8 cellular contexts compared by ENCODE assay signal in the genomic region with DNA sequence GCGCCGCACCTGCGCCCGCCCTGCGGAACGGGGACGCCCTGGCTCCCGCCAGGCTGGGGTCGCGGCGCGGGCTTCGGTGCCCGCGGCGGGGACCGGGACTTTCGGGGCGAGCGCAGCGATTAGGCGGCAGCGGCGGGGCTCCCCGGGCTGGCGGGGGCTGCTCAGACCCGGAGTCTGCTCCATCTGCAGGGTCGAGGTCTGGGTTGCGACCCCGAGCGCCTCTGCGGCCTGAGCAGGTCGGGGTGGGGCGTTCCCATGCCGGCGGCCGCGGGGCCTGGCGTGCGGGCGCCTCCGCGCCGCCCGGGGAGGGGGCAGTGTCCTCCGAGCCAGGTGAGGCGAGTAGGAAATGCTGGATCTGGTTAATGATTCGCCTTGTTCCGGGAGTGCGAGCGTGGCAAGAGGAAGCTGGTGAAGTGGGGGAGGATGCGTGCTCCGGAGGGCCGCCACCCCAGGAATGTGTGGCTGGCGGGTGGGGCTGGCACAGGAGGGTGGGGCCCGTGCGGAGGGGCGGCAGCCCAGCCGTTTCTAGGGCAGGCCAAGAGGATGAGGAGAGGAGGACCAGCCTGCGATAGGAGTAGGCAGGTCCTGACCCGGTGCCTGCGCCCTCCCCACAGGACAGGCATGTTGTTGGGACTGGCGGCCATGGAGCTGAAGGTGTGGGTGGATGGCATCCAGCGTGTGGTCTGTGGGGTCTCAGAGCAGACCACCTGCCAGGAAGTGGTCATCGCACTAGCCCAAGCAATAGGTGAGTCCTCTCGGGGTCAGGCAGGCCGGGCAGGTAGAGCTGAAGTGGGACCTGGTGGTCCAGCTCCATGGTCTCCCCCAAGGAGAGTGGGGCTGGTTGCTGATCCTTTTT. TPM values are rescaled to one million over a fixed set of nuclear protein-coding genes. Genes with fewer than 3 reads are reported as not detected.
DNase-seq lines count a peak whose midpoint lies in the region; TF ChIP-seq lines count a peak whose summit lies in the region.

No MANE protein-coding gene starts in this region.

- peaks cover under 1% of the 10 kb centered on the region; the same call in 1 of the 2 replicates for H3K36me3 ChIP-seq in GM23248 (ENCODE audit: low read depth)
- H3K36me3 ChIP-seq in KMS-11 (ENCODE audit: insufficient read depth) = no peaks in the 10 kb centered on the region
- H3K36me3 ChIP-seq in iPS-18a (ENCODE audit: control insufficient read depth, low read depth, low read length) = no peaks in the 10 kb centered on the region
- peaks cover 0 to 22% (median 3%) of the 10 kb centered on the region in 6 donors for H3K36me3 ChIP-seq in spleen

- H3K4me3 Mint-ChIP-seq in activated naive CD4-positive, alpha-beta T cell treated with anti-CD3 and anti-CD28 coated beads, Interleukin-2, amount 50 U/mL, for 24 hours = peak overlapping the region; percentile 91

- H3K4me1 Mint-ChIP-seq in activated naive CD4-positive, alpha-beta T cell treated with anti-CD3 and anti-CD28 coated beads, Interleukin-2, amount 50 U/mL, for 24 hours = peaks cover 17% of the 10 kb centered on the region

- H2AFZ ChIP-seq in GM23248 = peak overlapping the region; percentile 81
- peak overlapping the region; percentile 81 for H2AFZ ChIP-seq in KMS-11 (ENCODE audit: low read depth)

- H3K9me3 ChIP-seq in GM23248 (ENCODE audit: low read depth) (no peaks in the 10 kb centered on the region), iPS-18a (ENCODE audit: control insufficient read depth, low read depth, low read length) (no peaks in the 10 kb centered on the region), spleen (no peaks in the 10 kb centered on the region)

- H3K4me1 ChIP-seq in GM23248 (ENCODE audit: insufficient read depth) (peaks cover 1% of the 10 kb centered on the region; the same call in 1 of the 2 replicates), KMS-11 (ENCODE audit: low read depth, poor library complexity, severe bottlenecking) (peaks cover 13% of the 10 kb centered on the region), iPS-18a (ENCODE audit: control insufficient read depth, low read depth, low read length) (peaks cover 5% of the 10 kb centered on the region), spleen (peaks cover 13 to 48% (median 31%) of the 10 kb centered on the region in 6 donors)

- peak overlapping the region; percentile 59 for H3K27ac Mint-ChIP-seq in activated naive CD4-positive, alpha-beta T cell treated with anti-CD3 and anti-CD28 coated beads, Interleukin-2, amount 50 U/mL, for 24 hours

- intact Hi-C loops in spleen (cut with DNase I; ENCODE audit: low total_unique reads) = no loop called here

- H3K9me3 Mint-ChIP-seq in activated naive CD4-positive, alpha-beta T cell treated with anti-CD3 and anti-CD28 coated beads, Interleukin-2, amount 50 U/mL, for 24 hours = no peaks in the 10 kb centered on the region

- peaks cover 9% of the 10 kb centered on the region; the same call in 1 of the 2 replicates for H3K27me3 ChIP-seq in GM23248 (replicated peaks; ENCODE audit: insufficient read depth)
- no peaks in the 10 kb centered on the region; the same call in 1 of the 2 replicates for H3K27me3 ChIP-seq in KMS-11 (ENCODE audit: insufficient read depth, low read depth)
- H3K27me3 ChIP-seq in iPS-18a (ENCODE audit: control insufficient read depth, insufficient read depth, low read length) = peaks cover 36% of the 10 kb centered on the region
- H3K27me3 ChIP-seq in spleen (replicated peaks in 1 of 7) = peaks cover 0 to 33% (median 13%) of the 10 kb centered on the region in 7 donors

- H3K9ac ChIP-seq in GM23248 (peak overlapping the region; percentile 52), KMS-11 (peak overlapping the region; percentile 30; the same call in 1 of the 2 replicates), iPS-18a (ENCODE audit: low read length) (peak overlapping the region; percentile 52)

- no peaks in the 10 kb centered on the region for H3F3A ChIP-seq in GM23248 (ENCODE audit: insufficient read depth)

- no peak overlapping the region for H3K27ac ChIP-seq in GM23248
- no peak overlapping the region for H3K27ac ChIP-seq in KMS-11
- H3K27ac ChIP-seq in iPS-18a (ENCODE audit: low read length) = no peak overlapping the region
- H3K27ac ChIP-seq in spleen = peak overlapping the region in 6 of 8 donors; percentile 54 to 94 (median 86)

- no peak for TF ChIP-seq POLR2A in spleen (IDR thresholded peaks at IDR 0.05)

- peak overlapping the region; percentile 77 for H3K4me2 ChIP-seq in GM23248 (ENCODE audit: unreplicated experiment)
- peak overlapping the region; percentile 63 for H3K4me2 ChIP-seq in KMS-11

- 15 to 18% methylated on average over 35 to 44 of the region's 67 CpGs for WGBS in GM23248 (ENCODE audit: low coverage in 1 of 2, low lambda C conversion rate in 2 of 2, missing lambda C conversion rate in 2 of 2), 2 experiments
- WGBS in spleen, 5 donors = 5 to 10% (median 8%) methylated on average over 32 to 67 of the region's 67 CpGs

- H3K4me3 ChIP-seq in GM23248 = peak overlapping the region; percentile 79
- no peak overlapping the region for H3K4me3 ChIP-seq in KMS-11 (IDR thresholded peaks at IDR 0.05; ENCODE audit: insufficient read depth, low read depth, low read length)
- peak overlapping the region; percentile 57 for H3K4me3 ChIP-seq in iPS-18a (ENCODE audit: low read length)
- H3K4me3 ChIP-seq in spleen = peak overlapping the region; percentile 89 to 99 (median 96)

- DNase-seq in NCI-H146 (lab: John Stamatoyannopoulos, UW) (peak; percentile 47), NCI-H146 treated with DMSO at 0.1 percent for 48 hours (lab: John Stamatoyannopoulos, UW; ENCODE audit: unreplicated experiment) (no peak), GM23248 (peak; percentile 53), spleen (no peak), T1000 (lab: John Stamatoyannopoulos, UW) (no peak)

- H4K20me1 ChIP-seq in GM23248 (ENCODE audit: insufficient read depth) (no peaks in the 10 kb centered on the region), KMS-11 (ENCODE audit: insufficient read depth) (no peaks in the 10 kb centered on the region)

- no peaks in the 10 kb centered on the region for H3K36me3 Mint-ChIP-seq in activated naive CD4-positive, alpha-beta T cell treated with anti-CD3 and anti-CD28 coated beads, Interleukin-2, amount 50 U/mL, for 24 hours

- in situ Hi-C loops in GM23248 (cut with MboI) = no loop called here

- H3K9me2 ChIP-seq in GM23248 (ENCODE audit: insufficient read depth) = no peaks in the 10 kb centered on the region

- no peak for TF ChIP-seq CTCF in KMS-11 (conservative IDR thresholded peaks at IDR 0.05; ENCODE audit: low read depth, low read length)
- no peak for TF ChIP-seq CTCF in spleen (IDR thresholded peaks at IDR 0.05 in 8 of 11, conservative IDR thresholded peaks at IDR 0.05 in 3 of 11)

- H3K79me2 ChIP-seq in GM23248 (ENCODE audit: insufficient read depth) = peaks cover 7% of the 10 kb centered on the region
- H3K79me2 ChIP-seq in KMS-11 (ENCODE audit: insufficient read depth, low read depth) = no peaks in the 10 kb centered on the region

- no peaks in the 10 kb centered on the region for H3K27me3 Mint-ChIP-seq in activated naive CD4-positive, alpha-beta T cell treated with anti-CD3 and anti-CD28 coated beads, Interleukin-2, amount 50 U/mL, for 24 hours

RNA-seq across cellular contexts. Expression of gene RASSF7, which starts 0.6 kb away (rescaled TPM):
- total RNA-seq in GM23248 (2014; rRNA removed; shearing (Covaris generic)) = 18.8 and 19.3 TPM in 2 replicates
- 10.6 and 11.9 TPM in 2 replicates for polyA plus RNA-seq in GM23248 (2016; fragmentation: Nextera tagmentation; extraction: Ambion mirVana)
- total RNA-seq in spleen = 10 to 100 TPM in 6 of 7 donors, 1 to 10 TPM in 1; 8.3 to 39.6 (median 20.4) TPM
- 10 to 100 TPM; 29.7 to 34.5 (median 30.7) TPM for polyA plus RNA-seq in spleen

RNA-seq across cellular contexts. Expression of gene LMNTD2, which starts 0.8 kb away (rescaled TPM):
- total RNA-seq in GM23248 (2014; rRNA removed; shearing (Covaris generic)) = 0.22 and 2.3 TPM in 2 replicates
- polyA plus RNA-seq in GM23248 (2016; fragmentation: Nextera tagmentation; extraction: Ambion mirVana) (0.35 and 0.36 TPM in 2 replicates), spleen (1 to 10 TPM; 5.0 to 8.3 (median 5.1) TPM)
- total RNA-seq in spleen = 10 to 100 TPM in 1 of 7 donors, 1 to 10 TPM in 6; 3.9 to 10.1 (median 6.3) TPM

RNA-seq across cellular contexts. Expression of gene PHRF1, which starts 14.9 kb away (rescaled TPM):
- total RNA-seq in GM23248 (2014; rRNA removed; shearing (Covaris generic)) = 27.7 and 30.5 TPM in 2 replicates
- 10.9 and 11.0 TPM in 2 replicates for polyA plus RNA-seq in GM23248 (2016; fragmentation: Nextera tagmentation; extraction: Ambion mirVana)
- total RNA-seq in spleen = 10 to 100 TPM; 24.2 to 41.5 (median 33.2) TPM
- 10 to 100 TPM in 1 of 3 donors, 1 to 10 TPM in 2; 7.3 to 27.6 (median 8.4) TPM for polyA plus RNA-seq in spleen

RNA-seq across cellular contexts. Expression of gene LRRC56, which starts 24.0 kb away (rescaled TPM):
- 1.3 TPM in 1 of 2 replicates, not detected in the other for total RNA-seq in GM23248 (2014; rRNA removed; shearing (Covaris generic))
- 0.72 and 0.86 TPM in 2 replicates for polyA plus RNA-seq in GM23248 (2016; fragmentation: Nextera tagmentation; extraction: Ambion mirVana)
- total RNA-seq in spleen = 1 to 10 TPM; 1.0 to 3.3 (median 2.2) TPM
- polyA plus RNA-seq in spleen = 1 to 10 TPM; 2.2 to 4.6 (median 4.1) TPM

RNA-seq across cellular contexts. Expression of gene HRAS, which starts 26.0 kb away (rescaled TPM):
- 62.1 and 83.7 TPM in 2 replicates for total RNA-seq in GM23248 (2014; rRNA removed; shearing (Covaris generic))
- 76.9 and 85.3 TPM in 2 replicates for polyA plus RNA-seq in GM23248 (2016; fragmentation: Nextera tagmentation; extraction: Ambion mirVana)
- 10 to 100 TPM; 16.6 to 33.6 (median 30.3) TPM for total RNA-seq in spleen
- 10 to 100 TPM; 70.0 to 90.9 (median 90.7) TPM for polyA plus RNA-seq in spleen

Comparison
In these comparisons a context has a peak if more than half of its experiments do, and no peak if none do; other contexts are left out.
1. DNase-seq: peak in NCI-H146 (single experiment) and GM23248 (single experiment); none in NCI-H146 treated with DMSO at 0.1 percent for 48 hours (single experiment), spleen (single experiment) and T1000 (single experiment).
2. H3K27ac ChIP-seq: peak in spleen (6 of 8); none in GM23248 (single experiment), KMS-11 (single experiment) and iPS-18a (single experiment).
3. Peak in every context shown above with its lines, with median percentiles within 50 percentile points of each other: H3K9ac ChIP-seq.